In genomic region chr11:124113890-124114289, GRCh38 we compare ENCODE assay signal across 16 cellular contexts. TPM values are rescaled to one million over a fixed set of nuclear protein-coding genes. Genes with fewer than 3 reads are reported as not detected.
DNase-seq lines count a peak whose midpoint lies in the region; ATAC-seq and TF ChIP-seq lines count a peak whose summit lies in the region.
"Had no signal": no experiment of that assay in that cellular context is flagged by ENCODE, and none has a peak within 500 bp of the region (broad histone marks: within the 10 kb centered on the region; RNA-seq: fewer than 3 reads in every experiment).

No MANE protein-coding gene starts in this region.

- in situ Hi-C loops in transverse colon (cut with MboI; ENCODE audit: low pct_ligation_motif_present in 1 of 4, low pct_unique_long_range_greater_than_20kb in 1 of 4, low sequenced_read_pairs in 3 of 4) = no loop called here

- H3K4me1 ChIP-seq in transverse colon = peaks cover 3 to 23% (median 16%) of the 10 kb centered on the region in 4 donors

- no peak for ATAC-seq in HG02840 (IDR thresholded peaks at IDR 0.05; ENCODE audit: low FRiP score, unreplicated experiment)
- ATAC-seq: Right ventricle myocardium inferior, T-helper 17 cell had no signal

- 43 to 80% methylated on average over 1 to 4 of the region's 4 CpGs for WGBS in transverse colon (ENCODE audit: low coverage in 1 of 2), 2 donors

- TF ChIP-seq CTCF in brain (conservative IDR thresholded peaks at IDR 0.05) (no peak), transverse colon (IDR thresholded peaks at IDR 0.05) (no peak), nephron progenitor cell (IDR thresholded peaks at IDR 0.05) (no peak)

- H3K27me3 Mint-ChIP-seq in brain (peaks cover 5% of the 10 kb centered on the region), nephron progenitor cell (ENCODE audit: low read depth, poor library complexity) (peaks cover 18% of the 10 kb centered on the region)

- DNase-seq in DMS 273 (lab: John Stamatoyannopoulos, UW; ENCODE audit: unreplicated experiment) (peak; percentile 0), DMS 273 treated with DMSO at 0.1 percent for 48 hours (lab: John Stamatoyannopoulos, UW) (no peak), kidney glomerular epithelial cell (lab: John Stamatoyannopoulos, UW) (peak; percentile 10), transverse colon (peak; percentile 63), nephron progenitor cell (no peak), NCI-H446 (lab: John Stamatoyannopoulos, UW) (no peak)
- DNase-seq: activated CD4-positive, alpha-beta T cell treated with anti-CD3 and anti-CD28 coated beads for 48 hours; CD4-positive, alpha-beta memory T cell; posterior cingulate gyrus; T-helper 17 cell; testis had no signal

- no peak overlapping the region for H3K4me3 ChIP-seq in transverse colon
- H3K4me3 ChIP-seq: coronary artery had no signal

- H3K4me1 Mint-ChIP-seq in brain (peaks cover 49% of the 10 kb centered on the region), nephron progenitor cell (peaks cover 19% of the 10 kb centered on the region)

- H3K27ac Mint-ChIP-seq in brain (peak overlapping the region in 3 of 5 experiments; percentile 12 to 61 (median 27)), nephron progenitor cell (no peak overlapping the region)
- H3K27ac Mint-ChIP-seq: T-helper 17 cell had no signal

- H3K9me3 Mint-ChIP-seq in brain (no peaks in the 10 kb centered on the region), nephron progenitor cell (no peaks in the 10 kb centered on the region)
- H3K9me3 Mint-ChIP-seq: CD4-positive, alpha-beta memory T cell had no signal

- intact Hi-C loops in transverse colon (cut with DNase I; ENCODE audit: low total_unique reads) = loop anchor here (2.0 kb wide), 1 partner anchor 15 kb away; no protein-coding TSS in a partner anchor

- no peaks in the 10 kb centered on the region for H3K9me3 ChIP-seq in transverse colon
- H3K9me3 ChIP-seq: testis had no signal

- H3K27me3 ChIP-seq in transverse colon = no peaks in the 10 kb centered on the region
- H3K27me3 ChIP-seq: testis had no signal

- peak overlapping the region in 1 of 5 experiments; percentile 40 for H3K4me3 Mint-ChIP-seq in brain
- no peak overlapping the region for H3K4me3 Mint-ChIP-seq in nephron progenitor cell
- H3K4me3 Mint-ChIP-seq: T-helper 17 cell had no signal

- H3K27ac ChIP-seq in transverse colon = peak overlapping the region in 3 of 4 donors; percentile 20 to 49 (median 22)
- H3K27ac ChIP-seq: 22Rv1, coronary artery, testis had no signal

- H3K36me3 ChIP-seq in transverse colon = peaks cover 0 to 12% (median 5%) of the 10 kb centered on the region in 4 donors

- TF ChIP-seq POLR2A in transverse colon (IDR thresholded peaks at IDR 0.05) = peak; percentile 39

- peaks cover 17% of the 10 kb centered on the region for H3K36me3 Mint-ChIP-seq in brain
- peaks cover 14% of the 10 kb centered on the region for H3K36me3 Mint-ChIP-seq in nephron progenitor cell (ENCODE audit: low read depth)

- TF ChIP-seq EP300 in transverse colon (IDR thresholded peaks at IDR 0.05; ENCODE audit: low read depth) = no peak

RNA-seq across cellular contexts. Expression of gene VWA5A, which starts 1.4 kb away (rescaled TPM):
- 6.3 TPM for polyA plus RNA-seq in brain (ENCODE audit: insufficient read depth, low read depth, low replicate concordance)
- 10 to 100 TPM; 10.1 to 72.5 (median 37.2) TPM for total RNA-seq in transverse colon

Comparison
In these comparisons a context has a peak if more than half of its experiments do, and no peak if none do; other contexts are left out.
1. DNase-seq: peak in DMS 273 (single experiment), kidney glomerular epithelial cell (single experiment) and transverse colon (single experiment); none in DMS 273 treated with DMSO at 0.1 percent for 48 hours (single experiment), nephron progenitor cell (single experiment) and NCI-H446 (0 of 2).